In the genomic region with DNA sequence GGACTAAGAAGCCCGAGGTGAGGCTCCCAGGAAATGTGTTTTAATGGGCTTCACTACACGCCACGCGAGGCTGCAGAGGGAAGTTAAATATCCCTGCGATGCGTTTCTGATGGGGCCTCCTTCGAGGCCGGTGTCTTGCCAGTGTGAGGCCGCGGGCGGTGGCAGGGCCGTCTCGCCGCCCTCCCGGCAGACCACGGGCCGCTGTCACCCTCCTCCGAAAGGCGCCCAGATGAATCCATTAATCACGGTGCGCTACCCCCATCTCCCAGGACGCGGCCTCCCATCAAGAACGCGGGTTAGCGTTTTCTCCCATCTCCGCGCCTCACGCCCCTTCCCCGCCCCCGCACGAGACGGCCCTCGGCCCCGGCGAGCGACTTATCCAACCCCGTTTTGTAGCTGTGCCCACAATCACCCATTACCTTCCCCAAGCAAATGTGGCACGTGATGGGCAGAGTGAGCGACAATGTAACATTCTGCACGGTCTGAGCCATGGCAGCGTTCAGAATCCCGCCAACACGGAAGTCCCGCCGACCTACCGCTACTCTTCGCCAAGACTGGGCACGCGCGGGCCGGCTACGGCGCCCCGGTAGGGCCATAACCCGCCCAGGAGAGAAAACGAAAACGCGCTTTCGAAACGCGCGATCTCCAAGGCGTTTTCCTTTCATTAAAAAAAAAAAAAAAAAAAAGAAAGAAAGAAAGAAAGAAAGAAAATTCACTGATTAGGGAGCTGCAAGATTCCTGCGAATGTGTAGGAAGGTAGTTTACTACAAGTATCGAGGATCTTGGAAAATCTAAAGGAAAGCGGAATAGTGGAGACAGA, we compare ENCODE assay signal across 8 cellular contexts. TPM values are rescaled to one million over a fixed set of nuclear protein-coding genes. Genes with fewer than 3 reads are reported as not detected.
DNase-seq lines count a peak whose midpoint lies in the region; ATAC-seq and TF ChIP-seq lines count a peak whose summit lies in the region.

A gene with protein sequence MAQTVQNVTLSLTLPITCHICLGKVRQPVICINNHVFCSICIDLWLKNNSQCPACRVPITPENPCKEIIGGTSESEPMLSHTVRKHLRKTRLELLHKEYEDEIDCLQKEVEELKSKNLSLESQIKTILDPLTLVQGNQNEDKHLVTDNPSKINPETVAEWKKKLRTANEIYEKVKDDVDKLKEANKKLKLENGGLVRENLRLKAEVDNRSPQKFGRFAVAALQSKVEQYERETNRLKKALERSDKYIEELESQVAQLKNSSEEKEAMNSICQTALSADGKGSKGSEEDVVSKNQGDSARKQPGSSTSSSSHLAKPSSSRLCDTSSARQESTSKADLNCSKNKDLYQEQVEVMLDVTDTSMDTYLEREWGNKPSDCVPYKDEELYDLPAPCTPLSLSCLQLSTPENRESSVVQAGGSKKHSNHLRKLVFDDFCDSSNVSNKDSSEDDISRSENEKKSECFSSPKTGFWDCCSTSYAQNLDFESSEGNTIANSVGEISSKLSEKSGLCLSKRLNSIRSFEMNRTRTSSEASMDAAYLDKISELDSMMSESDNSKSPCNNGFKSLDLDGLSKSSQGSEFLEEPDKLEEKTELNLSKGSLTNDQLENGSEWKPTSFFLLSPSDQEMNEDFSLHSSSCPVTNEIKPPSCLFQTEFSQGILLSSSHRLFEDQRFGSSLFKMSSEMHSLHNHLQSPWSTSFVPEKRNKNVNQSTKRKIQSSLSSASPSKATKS (minus strand): TSS at position 526 of the 820 bp plus-strand sequence. CDS start 35 bp downstream, at position 491.

- H3K27me3 ChIP-seq in dorsolateral prefrontal cortex (no peaks in the 10 kb centered on the region), liver (ENCODE audit: control insufficient read depth in 4 of 4, insufficient read depth in 4 of 4, low read length in 3 of 4) (no peaks in the 10 kb centered on the region)

- H3K4me3 ChIP-seq in dorsolateral prefrontal cortex (peak within 1 kb of the TSS; percentile 68 to 99 (median 90)), liver (ENCODE audit: low read depth in 1 of 3, low read length in 3 of 3) (peak within 1 kb of the TSS; percentile 56 to 100 (median 98))

- intact Hi-C loops in dorsolateral prefrontal cortex (cut with DNase I) = loop anchor here in 1 of 2 donors (10.0 kb wide), 1 partner anchor 524 kb away; no protein-coding TSS in a partner anchor

- peak within 1 kb of the TSS; percentile 86 to 89 for H3K9ac ChIP-seq in liver (ENCODE audit: low read depth in 1 of 2, low read length in 2 of 2)

- WGBS in liver = under 1% methylated on average over 67 of the region's 67 CpGs

- H3K36me3 ChIP-seq in liver (ENCODE audit: control insufficient read depth in 4 of 4, insufficient read depth in 3 of 4, low read depth in 1 of 4, low read length in 3 of 4) = no peaks in the 10 kb centered on the region

- H3K4me1 ChIP-seq in liver (ENCODE audit: control insufficient read depth in 4 of 4, insufficient read depth in 4 of 4, low read length in 3 of 4) = peaks cover 4 to 20% (median 13%) of the 10 kb centered on the region in 4 donors

- TF ChIP-seq CTCF in dorsolateral prefrontal cortex (IDR thresholded peaks at IDR 0.05 in 54 of 56, conservative IDR thresholded peaks at IDR 0.05 in 2 of 56; ENCODE audit: low read depth in 1 of 56, partially characterized antibody in 56 of 56) (peak in 7 of 56 donors; percentile 7 to 34 (median 11)), liver (IDR thresholded peaks at IDR 0.05; ENCODE audit: low read depth, low read length, missing input control) (no peak)

- ATAC-seq in GM19351 (IDR thresholded peaks at IDR 0.05; ENCODE audit: unreplicated experiment) = peak; percentile 72
- peak; percentile 67 for ATAC-seq in HG03520 (IDR thresholded peaks at IDR 0.05; ENCODE audit: unreplicated experiment)

- DNase-seq in C1 segment of cervical spinal cord (lab: John Stamatoyannopoulos, UW) = peak; percentile 30 to 90 (median 84)
- DNase-seq in NCI-H748 (lab: John Stamatoyannopoulos, UW; ENCODE audit: unreplicated experiment) = peak; percentile 96
- peak; percentile 87 for DNase-seq in activated CD4-positive, alpha-beta T cell treated with anti-CD3 and anti-CD28 coated beads, Interleukin-2, amount 50 U/mL, for 4 hours
- peak; percentile 86 to 96 (median 92) for DNase-seq in dorsolateral prefrontal cortex
- peak; percentile 91 for DNase-seq in stimulated activated CD4-positive, alpha-beta T cell treated with anti-CD3 and anti-CD28 coated beads, Interleukin-4, amount 100 ng/mL, for 1 hour

- peak within 1 kb of the TSS in 44 of 59 donors; percentile 31 to 86 (median 64) for H3K27ac ChIP-seq in dorsolateral prefrontal cortex
- peak within 1 kb of the TSS; percentile 62 to 72 for H3K27ac ChIP-seq in liver (ENCODE audit: low read depth in 1 of 2, low read length in 2 of 2)

- peak; percentile 19 to 31 for TF ChIP-seq RAD21 in liver (IDR thresholded peaks at IDR 0.05)

- H3K9me3 ChIP-seq in liver (ENCODE audit: control insufficient read depth in 4 of 4, low read length in 3 of 4) = no peaks in the 10 kb centered on the region

TF ChIP-seq in liver, 16 proteins besides CTCF, POLR2A, EP300 and RAD21:
- TF ChIP-seq EGR1 (IDR thresholded peaks at IDR 0.05; ENCODE audit: low read depth in 2 of 2) (peak in 1 of 2 donors; percentile 22), FOXA1 (IDR thresholded peaks at IDR 0.05) (no peak), HNF4G (IDR thresholded peaks at IDR 0.05) (no peak), NR2F2 (IDR thresholded peaks at IDR 0.05) (no peak), JUND (IDR thresholded peaks at IDR 0.05) (no peak), GABPA (IDR thresholded peaks at IDR 0.05 in 1 of 2, conservative IDR thresholded peaks at IDR 0.05 in 1 of 2) (peak in 1 of 2 donors; percentile 82), YY1 (IDR thresholded peaks at IDR 0.05) (peak; percentile 74), RXRA (IDR thresholded peaks at IDR 0.05) (peak in 1 of 2 donors; percentile 36), HNF4A (conservative IDR thresholded peaks at IDR 0.05) (peak; percentile 16 to 25), TAF1 (conservative IDR thresholded peaks at IDR 0.05) (peak; percentile 40)
- TF ChIP-seq, protein P1, sequence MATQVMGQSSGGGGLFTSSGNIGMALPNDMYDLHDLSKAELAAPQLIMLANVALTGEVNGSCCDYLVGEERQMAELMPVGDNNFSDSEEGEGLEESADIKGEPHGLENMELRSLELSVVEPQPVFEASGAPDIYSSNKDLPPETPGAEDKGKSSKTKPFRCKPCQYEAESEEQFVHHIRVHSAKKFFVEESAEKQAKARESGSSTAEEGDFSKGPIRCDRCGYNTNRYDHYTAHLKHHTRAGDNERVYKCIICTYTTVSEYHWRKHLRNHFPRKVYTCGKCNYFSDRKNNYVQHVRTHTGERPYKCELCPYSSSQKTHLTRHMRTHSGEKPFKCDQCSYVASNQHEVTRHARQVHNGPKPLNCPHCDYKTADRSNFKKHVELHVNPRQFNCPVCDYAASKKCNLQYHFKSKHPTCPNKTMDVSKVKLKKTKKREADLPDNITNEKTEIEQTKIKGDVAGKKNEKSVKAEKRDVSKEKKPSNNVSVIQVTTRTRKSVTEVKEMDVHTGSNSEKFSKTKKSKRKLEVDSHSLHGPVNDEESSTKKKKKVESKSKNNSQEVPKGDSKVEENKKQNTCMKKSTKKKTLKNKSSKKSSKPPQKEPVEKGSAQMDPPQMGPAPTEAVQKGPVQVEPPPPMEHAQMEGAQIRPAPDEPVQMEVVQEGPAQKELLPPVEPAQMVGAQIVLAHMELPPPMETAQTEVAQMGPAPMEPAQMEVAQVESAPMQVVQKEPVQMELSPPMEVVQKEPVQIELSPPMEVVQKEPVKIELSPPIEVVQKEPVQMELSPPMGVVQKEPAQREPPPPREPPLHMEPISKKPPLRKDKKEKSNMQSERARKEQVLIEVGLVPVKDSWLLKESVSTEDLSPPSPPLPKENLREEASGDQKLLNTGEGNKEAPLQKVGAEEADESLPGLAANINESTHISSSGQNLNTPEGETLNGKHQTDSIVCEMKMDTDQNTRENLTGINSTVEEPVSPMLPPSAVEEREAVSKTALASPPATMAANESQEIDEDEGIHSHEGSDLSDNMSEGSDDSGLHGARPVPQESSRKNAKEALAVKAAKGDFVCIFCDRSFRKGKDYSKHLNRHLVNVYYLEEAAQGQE (IDR thresholded peaks at IDR 0.05) = no peak
- TF ChIP-seq, protein P2, sequence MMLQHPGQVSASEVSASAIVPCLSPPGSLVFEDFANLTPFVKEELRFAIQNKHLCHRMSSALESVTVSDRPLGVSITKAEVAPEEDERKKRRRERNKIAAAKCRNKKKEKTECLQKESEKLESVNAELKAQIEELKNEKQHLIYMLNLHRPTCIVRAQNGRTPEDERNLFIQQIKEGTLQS (IDR thresholded peaks at IDR 0.05) = no peak
- TF ChIP-seq, protein P3, sequence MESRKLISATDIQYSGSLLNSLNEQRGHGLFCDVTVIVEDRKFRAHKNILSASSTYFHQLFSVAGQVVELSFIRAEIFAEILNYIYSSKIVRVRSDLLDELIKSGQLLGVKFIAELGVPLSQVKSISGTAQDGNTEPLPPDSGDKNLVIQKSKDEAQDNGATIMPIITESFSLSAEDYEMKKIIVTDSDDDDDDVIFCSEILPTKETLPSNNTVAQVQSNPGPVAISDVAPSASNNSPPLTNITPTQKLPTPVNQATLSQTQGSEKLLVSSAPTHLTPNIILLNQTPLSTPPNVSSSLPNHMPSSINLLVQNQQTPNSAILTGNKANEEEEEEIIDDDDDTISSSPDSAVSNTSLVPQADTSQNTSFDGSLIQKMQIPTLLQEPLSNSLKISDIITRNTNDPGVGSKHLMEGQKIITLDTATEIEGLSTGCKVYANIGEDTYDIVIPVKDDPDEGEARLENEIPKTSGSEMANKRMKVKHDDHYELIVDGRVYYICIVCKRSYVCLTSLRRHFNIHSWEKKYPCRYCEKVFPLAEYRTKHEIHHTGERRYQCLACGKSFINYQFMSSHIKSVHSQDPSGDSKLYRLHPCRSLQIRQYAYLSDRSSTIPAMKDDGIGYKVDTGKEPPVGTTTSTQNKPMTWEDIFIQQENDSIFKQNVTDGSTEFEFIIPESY (IDR thresholded peaks at IDR 0.05) = peak; percentile 89
- TF ChIP-seq, protein P4, sequence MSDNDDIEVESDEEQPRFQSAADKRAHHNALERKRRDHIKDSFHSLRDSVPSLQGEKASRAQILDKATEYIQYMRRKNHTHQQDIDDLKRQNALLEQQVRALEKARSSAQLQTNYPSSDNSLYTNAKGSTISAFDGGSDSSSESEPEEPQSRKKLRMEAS (IDR thresholded peaks at IDR 0.05) = peak; percentile 69
TF ChIP-seq in liver: peak in this region for 8.

RNA-seq across cellular contexts. Expression of the gene that starts here (rescaled TPM):
- total RNA-seq in dorsolateral prefrontal cortex (10 to 100 TPM in 113 of 120 experiments, 1 to 10 TPM in 7; 6.2 to 20.5 (median 14.8) TPM), liver (1 to 10 TPM; 4.1 to 8.9 TPM)
- polyA plus RNA-seq in liver = 1 to 10 TPM; 1.7 to 2.0 TPM

Comparison
In these comparisons a context has a peak if more than half of its experiments do, and no peak if none do; other contexts are left out.
1. Peak in every context shown above with its lines: DNase-seq, ATAC-seq, H3K4me3 ChIP-seq and H3K27ac ChIP-seq.